Comparison of ENCODE assay signal across 8 cellular contexts in the genomic region with DNA sequence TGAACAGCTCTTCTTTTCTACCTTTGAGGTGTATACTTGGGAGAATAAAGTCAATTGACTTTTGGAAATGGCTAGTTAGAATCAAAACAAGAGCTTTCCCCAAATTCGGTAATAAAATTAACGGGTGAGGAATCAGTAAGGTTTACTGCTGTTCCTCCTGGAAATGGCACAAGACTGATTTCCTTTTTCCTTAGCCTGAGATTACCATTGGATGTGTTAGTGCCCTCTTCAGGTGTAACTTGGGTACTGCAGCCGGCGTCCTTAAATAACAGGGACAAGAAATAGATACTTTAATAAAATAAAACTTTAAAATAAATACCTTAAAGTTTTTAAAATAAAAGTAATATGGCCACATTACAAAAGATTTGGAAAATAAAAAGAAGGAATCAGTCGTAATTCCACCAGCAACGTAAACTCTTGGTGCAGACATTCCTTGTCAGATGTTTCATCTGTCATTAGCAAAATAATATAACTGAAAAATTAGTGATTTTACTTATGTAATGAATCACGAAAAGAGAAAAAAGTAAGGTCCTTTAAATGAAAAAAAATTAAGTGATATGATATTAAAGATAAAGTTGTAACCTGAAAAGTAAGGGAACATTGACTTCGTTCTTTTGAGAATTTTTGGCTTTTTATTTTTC. TPM values are rescaled to one million over a fixed set of nuclear protein-coding genes. Genes with fewer than 3 reads are reported as not detected.
DNase-seq lines count a peak whose midpoint lies in the region; ATAC-seq, FAIRE-seq and TF ChIP-seq lines count a peak whose summit lies in the region.

No MANE protein-coding gene starts in this region.

- TF ChIP-seq POLR2A in vagina (IDR thresholded peaks at IDR 0.05) = no peak

- H3K27ac ChIP-seq in RWPE2 (ENCODE audit: poor library complexity, severe bottlenecking) (no peak overlapping the region), vagina (no peak overlapping the region)

- H3K27me3 Mint-ChIP-seq in progenitor cell of endocrine pancreas = no peaks in the 10 kb centered on the region

- no peak overlapping the region for H3K4me3 Mint-ChIP-seq in progenitor cell of endocrine pancreas (ENCODE audit: low read depth)

- H3K9me3 ChIP-seq in RWPE2 (ENCODE audit: severe bottlenecking) (no peaks in the 10 kb centered on the region), vagina (no peaks in the 10 kb centered on the region)

- H3K36me3 ChIP-seq in RWPE2 (ENCODE audit: low read depth) (no peaks in the 10 kb centered on the region), vagina (no peaks in the 10 kb centered on the region)

- intact Hi-C loops in vagina (cut with DNase I) = loop anchor here (10.0 kb wide), 1 partner anchor 264 kb away; no protein-coding TSS in a partner anchor

- FAIRE-seq in frontal cortex (lab: Jason Lieb, UNC) = peak; percentile 86

- ATAC-seq in RWPE2 (ENCODE audit: low read depth) (0 out of 3 replicates have a peak, but pooled peaks have one; percentile 25), GM18870 (IDR thresholded peaks at IDR 0.05; ENCODE audit: unreplicated experiment) (no peak)

- H3K9me3 Mint-ChIP-seq in progenitor cell of endocrine pancreas (ENCODE audit: low read depth) = no peaks in the 10 kb centered on the region

- no peaks in the 10 kb centered on the region for H3K27me3 ChIP-seq in RWPE2 (ENCODE audit: insufficient read depth, poor library complexity, severe bottlenecking)
- no peaks in the 10 kb centered on the region for H3K27me3 ChIP-seq in vagina

- H3K4me1 Mint-ChIP-seq in progenitor cell of endocrine pancreas (ENCODE audit: low read depth) = peaks cover 10% of the 10 kb centered on the region

- H3K4me1 ChIP-seq in RWPE2 (ENCODE audit: insufficient read depth, poor library complexity, severe bottlenecking) (no peaks in the 10 kb centered on the region), vagina (no peaks in the 10 kb centered on the region)

- TF ChIP-seq CTCF in LNCAP (IDR thresholded peaks at IDR 0.05) (peak; percentile 96), RWPE2 (IDR thresholded peaks at IDR 0.05; ENCODE audit: poor library complexity, severe bottlenecking) (peak; percentile 98), progenitor cell of endocrine pancreas (IDR thresholded peaks at IDR 0.05; ENCODE audit: unreplicated experiment) (peak; percentile 96), vagina (IDR thresholded peaks at IDR 0.05) (peak; percentile 64 to 92 (median 91))

- peak; percentile 35 for DNase-seq in DMS153 (lab: John Stamatoyannopoulos, UW)
- DNase-seq in RWPE2 (ENCODE audit: low spot score) = no peak
- DNase-seq in activated T-helper 9 cell treated with anti-CD3 and anti-CD28 coated beads, Interleukin-2, amount 50 U/mL, for 16 hours (ENCODE audit: low read depth) = peak; percentile 37
- peak; percentile 16 to 41 for DNase-seq in frontal cortex (ENCODE audit: low spot score in 2 of 2)
- DNase-seq in progenitor cell of endocrine pancreas (ENCODE audit: low spot score, unreplicated experiment) = peak; percentile 49
- no peak for DNase-seq in vagina (ENCODE audit: extremely low spot score in 2 of 2)

- no peak overlapping the region for H3K4me3 ChIP-seq in RWPE2 (ENCODE audit: severe bottlenecking)
- no peak overlapping the region for H3K4me3 ChIP-seq in vagina

- peaks cover 2% of the 10 kb centered on the region for H3K36me3 Mint-ChIP-seq in progenitor cell of endocrine pancreas (ENCODE audit: insufficient read depth)

- H3K27ac Mint-ChIP-seq in progenitor cell of endocrine pancreas = no peak overlapping the region

RNA-seq across cellular contexts. Expression of a gene that starts 29.7 kb away (rescaled TPM):
- 55.8 TPM for total RNA-seq in frontal cortex
- total RNA-seq in progenitor cell of endocrine pancreas = 46.8 and 53.6 TPM in 2 replicates
- total RNA-seq in vagina = 13.0 TPM

RNA-seq across cellular contexts. Expression of a gene that starts 57.5 kb away (rescaled TPM):
- total RNA-seq in frontal cortex (239 TPM), progenitor cell of endocrine pancreas (151 and 159 TPM in 2 replicates), vagina (75.1 TPM)

Comparison
In these comparisons a context has a peak if more than half of its experiments do, and no peak if none do; other contexts are left out.
1. DNase-seq: peak in DMS153 (single experiment), activated T-helper 9 cell treated with anti-CD3 and anti-CD28 coated beads, Interleukin-2, amount 50 U/mL, for 16 hours (single experiment), frontal cortex (2 of 2) and progenitor cell of endocrine pancreas (single experiment); none in RWPE2 (single experiment) and vagina (0 of 2).
2. Peak in every context shown above with its lines, with median percentiles within 50 percentile points of each other: CTCF ChIP-seq.